Comparison of ENCODE assay signal across 8 cellular contexts in the genomic region with DNA sequence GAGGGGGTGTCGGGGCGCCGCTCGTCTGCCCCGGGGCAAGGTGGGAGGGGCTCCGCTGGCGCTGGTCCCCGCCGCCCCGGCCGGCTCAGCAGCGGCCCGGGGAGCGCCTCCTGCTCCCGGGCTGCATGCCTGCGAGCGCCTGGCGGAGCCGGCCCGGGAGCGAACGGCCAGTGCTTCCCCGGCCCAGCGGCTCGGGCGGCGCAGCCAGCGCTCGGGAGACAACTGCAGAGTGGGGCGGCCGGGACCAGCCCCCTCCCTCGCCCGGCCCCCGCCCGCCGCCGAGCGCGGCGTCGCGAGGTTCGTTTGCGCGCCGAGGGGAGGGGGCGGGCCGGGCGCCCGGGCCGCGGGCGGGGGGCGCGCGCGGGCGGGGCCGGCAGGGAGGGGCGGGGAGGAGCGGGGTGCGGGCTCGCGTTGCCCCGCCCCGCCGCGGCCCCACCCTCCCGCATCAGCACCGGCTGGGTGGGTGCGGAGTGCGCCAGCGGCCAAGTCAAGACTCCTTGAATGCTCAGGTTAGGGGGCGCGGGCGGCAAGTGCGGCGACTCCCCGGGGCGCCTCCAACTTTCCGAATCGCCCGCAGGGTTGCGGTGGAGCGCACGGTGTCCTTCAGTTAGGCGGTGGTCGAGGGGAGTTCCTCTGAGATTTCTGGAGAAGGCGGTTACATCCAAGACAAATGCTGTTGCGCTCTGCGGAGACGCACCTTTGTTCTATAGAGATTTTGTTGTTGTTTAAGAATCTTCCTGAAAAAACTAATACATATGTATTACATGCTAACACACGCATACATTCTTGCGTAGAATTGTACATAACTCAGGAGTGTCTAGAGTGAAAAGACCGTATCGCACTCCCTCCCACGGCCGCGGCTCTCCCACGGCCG. TPM values are rescaled to one million over a fixed set of nuclear protein-coding genes. Genes with fewer than 3 reads are reported as not detected.
DNase-seq lines count a peak whose midpoint lies in the region; ATAC-seq and TF ChIP-seq lines count a peak whose summit lies in the region.

A gene with protein sequence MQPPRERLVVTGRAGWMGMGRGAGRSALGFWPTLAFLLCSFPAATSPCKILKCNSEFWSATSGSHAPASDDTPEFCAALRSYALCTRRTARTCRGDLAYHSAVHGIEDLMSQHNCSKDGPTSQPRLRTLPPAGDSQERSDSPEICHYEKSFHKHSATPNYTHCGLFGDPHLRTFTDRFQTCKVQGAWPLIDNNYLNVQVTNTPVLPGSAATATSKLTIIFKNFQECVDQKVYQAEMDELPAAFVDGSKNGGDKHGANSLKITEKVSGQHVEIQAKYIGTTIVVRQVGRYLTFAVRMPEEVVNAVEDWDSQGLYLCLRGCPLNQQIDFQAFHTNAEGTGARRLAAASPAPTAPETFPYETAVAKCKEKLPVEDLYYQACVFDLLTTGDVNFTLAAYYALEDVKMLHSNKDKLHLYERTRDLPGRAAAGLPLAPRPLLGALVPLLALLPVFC (minus strand): TSS at position 231 of the 874 bp plus-strand sequence. CDS start 279 bp downstream, outside the sequence.

- no peaks in the 10 kb centered on the region for H3K36me3 ChIP-seq in Panc1 (ENCODE audit: control insufficient read depth, insufficient read depth, low read length)

- peak within 1 kb of the TSS; percentile 92 to 97 (median 93) for H3K4me3 Mint-ChIP-seq in nephron

- peaks cover 39% of the 10 kb centered on the region for H3K27me3 ChIP-seq in Panc1 (ENCODE audit: control insufficient read depth, insufficient read depth, low read length)

- peaks cover 3% of the 10 kb centered on the region; the same call in 1 of the 2 replicates for H3K4me1 ChIP-seq in Panc1 (ENCODE audit: control insufficient read depth, insufficient read depth, low read length)

- ATAC-seq in Panc1 (peak; percentile 61), esophagus mucosa (peak; percentile 53), HG03469 (IDR thresholded peaks at IDR 0.05; ENCODE audit: unreplicated experiment) (no peak), GM18870 (IDR thresholded peaks at IDR 0.05; ENCODE audit: unreplicated experiment) (no peak)

- H3K27ac ChIP-seq in Panc1 (ENCODE audit: low read length): no peak within 1 kb of the TSS

- intact Hi-C loops in Panc1 (cut with micrococcal nuclease; ENCODE audit: unreplicated experiment): no loop called here

- POLR2A ChIA-PET in Panc1 (lab: Charles Lee): no interaction called here

- H3K27ac Mint-ChIP-seq in nephron: peak within 1 kb of the TSS; percentile 37 to 85 (median 82)

- BruUV-seq in Panc1 (replicated peaks; lab: Mats Ljungman, UMichigan): no TSS peak

- no peaks in the 10 kb centered on the region for H3K9me3 ChIP-seq in Panc1 (ENCODE audit: control insufficient read depth, insufficient read depth, low read depth, low read length)

- no peaks in the 10 kb centered on the region for H3K36me3 Mint-ChIP-seq in nephron (ENCODE audit: low read depth)

- CTCF ChIA-PET in Panc1 (lab: Charles Lee): interaction anchor here (0.6 to 1.8 kb wide), 5 partner anchors 12 to 1030 kb away, joined by 3 to 23 read pairs (median 12); no protein-coding TSS in a partner anchor

- in situ Hi-C loops in Panc1 (cut with HindIII; ENCODE audit: low pct_unique_long_range_greater_than_20kb, low sequenced_read_pairs): no loop called here

- peaks cover 41% of the 10 kb centered on the region for H3K4me1 Mint-ChIP-seq in nephron

- TF ChIP-seq CTCF in Panc1 (IDR thresholded peaks at IDR 0.05) (no peak), nephron (IDR thresholded peaks at IDR 0.05; ENCODE audit: unreplicated experiment in 3 of 3) (no peak)

- no peaks in the 10 kb centered on the region for H3K9me3 Mint-ChIP-seq in nephron

- H3K4me3 ChIP-seq in Panc1 (ENCODE audit: low read depth in 2 of 2, low read length in 2 of 2): peak within 1 kb of the TSS; percentile 27 to 47

- DNase-seq in DMS53 (lab: John Stamatoyannopoulos, UW) (peak; percentile 56), DMS53 treated with DMSO at 0.1 percent for 48 hours (lab: John Stamatoyannopoulos, UW; ENCODE audit: unreplicated experiment) (no peak), Panc1 (ENCODE audit: low read depth, low spot score) (no peak), NCI-H446 (lab: John Stamatoyannopoulos, UW) (no peak)

- peaks cover 51% of the 10 kb centered on the region for H3K27me3 Mint-ChIP-seq in nephron (ENCODE audit: low read depth)

RNA-seq across cellular contexts. Expression of the gene that starts here (rescaled TPM):
- total RNA-seq in Panc1 (2021; ENCODE audit: unreplicated experiment) (0.62 TPM), esophagus mucosa (40.5 TPM)
- polyA plus RNA-seq in Panc1 (2012; ENCODE audit: insufficient read length): 0.07 TPM

Comparison
In these comparisons a context has a peak if more than half of its experiments do, and no peak if none do; other contexts are left out.
1. RNA of the gene that starts here (total RNA-seq): 40.5 TPM in esophagus mucosa (single experiment); 0.62 TPM in Panc1 (single experiment); every median in the first group is over 10 times any median in the second.
2. Peak in ATAC-seq and H3K4me3 ChIP-seq in Panc1; RNA of the gene not detected or under 1 TPM.